In genomic region chr21:45307597-45308158, GRCh38 we compare ENCODE assay signal across 7 cellular contexts. TPM values are rescaled to one million over a fixed set of nuclear protein-coding genes. Genes with fewer than 3 reads are reported as not detected.
DNase-seq lines count a peak whose midpoint lies in the region; ATAC-seq, FAIRE-seq and TF ChIP-seq lines count a peak whose summit lies in the region.
"Not testable (repeated sequence)": the region's sequence is repeated elsewhere in the genome, so short reads cannot be mapped to it uniquely, and the experiment has no call there.

No MANE protein-coding gene starts in this region.

- not testable (repeated sequence) for H2AFZ ChIP-seq in astrocyte (ENCODE audit: low read depth, low read length)

- ATAC-seq in heart left ventricle: not testable (repeated sequence)

- H4K20me1 ChIP-seq in astrocyte (ENCODE audit: insufficient read depth, low read length): not testable (repeated sequence)

- TF ChIP-seq POLR2A in heart left ventricle (IDR thresholded peaks at IDR 0.05); stomach (IDR thresholded peaks at IDR 0.05): not testable (repeated sequence)

- not testable (repeated sequence) for H3K27me3 ChIP-seq in astrocyte (ENCODE audit: insufficient read depth, low read length); heart left ventricle; mucosa of rectum (ENCODE audit: control insufficient read depth in 2 of 2, insufficient read depth in 2 of 2, low read length in 2 of 2)
- H3K27me3 ChIP-seq in stomach: peaks cover 0 to 38% (median 4%) of the 10 kb centered on the region in 3 donors

- H3K4me3 Mint-ChIP-seq in astrocyte (ENCODE audit: unreplicated experiment); progenitor cell of endocrine pancreas (ENCODE audit: low read depth): not testable (repeated sequence)

- TF ChIP-seq CTCF in astrocyte (IDR thresholded peaks at IDR 0.05; ENCODE audit: insufficient read depth, low read depth, low read length); coronary artery (IDR thresholded peaks at IDR 0.05); heart left ventricle (IDR thresholded peaks at IDR 0.05); progenitor cell of endocrine pancreas (IDR thresholded peaks at IDR 0.05; ENCODE audit: unreplicated experiment); stomach (IDR thresholded peaks at IDR 0.05): not testable (repeated sequence)

- not testable (repeated sequence) for TF ChIP-seq EP300 in stomach (IDR thresholded peaks at IDR 0.05)

- WGBS in heart left ventricle, 4 donors: 88 to 90% (median 88%) methylated on average over 17 of the region's 17 CpGs
- WGBS in stomach, 5 donors: 78 to 84% (median 83%) methylated on average over 17 of the region's 17 CpGs

- not testable (repeated sequence) for H3K4me3 ChIP-seq in astrocyte (ENCODE audit: insufficient read depth, low read depth, low read length); heart left ventricle; mucosa of rectum (ENCODE audit: low read length in 2 of 2); stomach
- peak overlapping the region; percentile 34 for H3K4me3 ChIP-seq in coronary artery

- peak overlapping the region; percentile 76 for H3K27ac ChIP-seq in astrocyte (ENCODE audit: low read depth, low read length)
- peak overlapping the region; percentile 87 to 95 for H3K27ac ChIP-seq in coronary artery
- H3K27ac ChIP-seq in heart left ventricle: peak overlapping the region in 11 of 12 donors; percentile 60 to 95 (median 77)
- peak overlapping the region; percentile 29 to 49 for H3K27ac ChIP-seq in mucosa of rectum (ENCODE audit: low read depth in 2 of 2, low read length in 2 of 2)
- peak overlapping the region in 4 of 5 donors; percentile 75 to 83 (median 80) for H3K27ac ChIP-seq in stomach

- peaks cover 43% of the 10 kb centered on the region for H3K4me1 Mint-ChIP-seq in astrocyte (ENCODE audit: low read depth, unreplicated experiment)
- peaks cover 19% of the 10 kb centered on the region for H3K4me1 Mint-ChIP-seq in progenitor cell of endocrine pancreas (ENCODE audit: low read depth)

- H3K4me1 ChIP-seq in astrocyte (ENCODE audit: insufficient read depth, low read length) (peaks cover 44% of the 10 kb centered on the region), heart left ventricle (peaks cover 4 to 48% (median 30%) of the 10 kb centered on the region in 12 donors), mucosa of rectum (ENCODE audit: control insufficient read depth in 2 of 2, insufficient read depth in 2 of 2, low read length in 2 of 2) (peaks cover 11 to 15% of the 10 kb centered on the region in 2 donors), stomach (peaks cover 18 to 45% (median 28%) of the 10 kb centered on the region in 4 donors)

- peak overlapping the region; percentile 82 for H3K27ac Mint-ChIP-seq in astrocyte (ENCODE audit: unreplicated experiment)
- H3K27ac Mint-ChIP-seq in progenitor cell of endocrine pancreas: peak overlapping the region; percentile 63

- not testable (repeated sequence) for DNase-seq in HTR-8/SVneo (ENCODE audit: insufficient read length, low spot score); astrocyte (ENCODE audit: low read depth); coronary artery (ENCODE audit: low spot score); heart left ventricle; progenitor cell of endocrine pancreas (ENCODE audit: low spot score, unreplicated experiment); stomach

- H3K9me3 Mint-ChIP-seq in astrocyte (ENCODE audit: unreplicated experiment); progenitor cell of endocrine pancreas (ENCODE audit: low read depth): not testable (repeated sequence)

- not testable (repeated sequence) for H3K27me3 Mint-ChIP-seq in astrocyte (ENCODE audit: low read depth, unreplicated experiment); progenitor cell of endocrine pancreas

- not testable (repeated sequence) for H3K79me2 ChIP-seq in astrocyte (ENCODE audit: insufficient read depth, low read length)

- not testable (repeated sequence) for H3K9me3 ChIP-seq in astrocyte (ENCODE audit: insufficient read depth, low read depth, low read length); heart left ventricle; mucosa of rectum (ENCODE audit: control insufficient read depth in 2 of 2, low read length in 2 of 2); stomach

- H3K36me3 Mint-ChIP-seq in astrocyte (ENCODE audit: low read depth, unreplicated experiment); progenitor cell of endocrine pancreas (ENCODE audit: insufficient read depth): not testable (repeated sequence)

- intact Hi-C loops in heart left ventricle (cut with DNase I): loop anchor here in 3 of 10 donors (2.0 to 10.0 kb wide), 4 partner anchors 45 to 130 kb away; no protein-coding TSS in a partner anchor
- intact Hi-C loops in stomach (cut with DNase I; ENCODE audit: low total_unique reads): not testable (repeated sequence)

- peak overlapping the region; percentile 69 for H3K4me2 ChIP-seq in astrocyte (ENCODE audit: low read length)

- FAIRE-seq in HTR-8/SVneo (lab: Jason Lieb, UNC) (peak; percentile 86), astrocyte (lab: Jason Lieb, UNC) (peak; percentile 20)

- H3K9ac ChIP-seq in astrocyte (ENCODE audit: low read length): peak overlapping the region; percentile 77
- not testable (repeated sequence) for H3K9ac ChIP-seq in mucosa of rectum (ENCODE audit: low read depth in 1 of 2, low read length in 2 of 2)

- H3K36me3 ChIP-seq in astrocyte (ENCODE audit: insufficient read depth, low read length); heart left ventricle; mucosa of rectum (ENCODE audit: control insufficient read depth in 2 of 2, insufficient read depth in 2 of 2, low read length in 2 of 2); stomach: not testable (repeated sequence)

RNA-seq across cellular contexts. Expression of gene POFUT2, which starts 20.0 kb away (rescaled TPM):
- total RNA-seq in astrocyte: 109 and 119 TPM in 2 replicates
- total RNA-seq in heart left ventricle: 10 to 100 TPM; 10.8 to 22.0 (median 18.5) TPM
- 10 to 100 TPM; 14.1 to 25.8 TPM for polyA plus RNA-seq in heart left ventricle
- total RNA-seq in progenitor cell of endocrine pancreas: 47.8 and 51.5 TPM in 2 replicates
- total RNA-seq in stomach: 10 to 100 TPM; 19.2 to 34.2 (median 29.3) TPM
- 10 to 100 TPM in 1 of 3 donors, 1 to 10 TPM in 2; 7.4 to 15.9 (median 9.5) TPM for polyA plus RNA-seq in stomach

Comparison
In these comparisons a context has a peak if more than half of its experiments do, and no peak if none do; other contexts are left out.
1. H3K27ac ChIP-seq: peak in every context shown above with its lines; median percentile 91 in coronary artery; 80 in stomach; 77 in heart left ventricle; 76 in astrocyte; 39 in mucosa of rectum.